In the genomic region with DNA sequence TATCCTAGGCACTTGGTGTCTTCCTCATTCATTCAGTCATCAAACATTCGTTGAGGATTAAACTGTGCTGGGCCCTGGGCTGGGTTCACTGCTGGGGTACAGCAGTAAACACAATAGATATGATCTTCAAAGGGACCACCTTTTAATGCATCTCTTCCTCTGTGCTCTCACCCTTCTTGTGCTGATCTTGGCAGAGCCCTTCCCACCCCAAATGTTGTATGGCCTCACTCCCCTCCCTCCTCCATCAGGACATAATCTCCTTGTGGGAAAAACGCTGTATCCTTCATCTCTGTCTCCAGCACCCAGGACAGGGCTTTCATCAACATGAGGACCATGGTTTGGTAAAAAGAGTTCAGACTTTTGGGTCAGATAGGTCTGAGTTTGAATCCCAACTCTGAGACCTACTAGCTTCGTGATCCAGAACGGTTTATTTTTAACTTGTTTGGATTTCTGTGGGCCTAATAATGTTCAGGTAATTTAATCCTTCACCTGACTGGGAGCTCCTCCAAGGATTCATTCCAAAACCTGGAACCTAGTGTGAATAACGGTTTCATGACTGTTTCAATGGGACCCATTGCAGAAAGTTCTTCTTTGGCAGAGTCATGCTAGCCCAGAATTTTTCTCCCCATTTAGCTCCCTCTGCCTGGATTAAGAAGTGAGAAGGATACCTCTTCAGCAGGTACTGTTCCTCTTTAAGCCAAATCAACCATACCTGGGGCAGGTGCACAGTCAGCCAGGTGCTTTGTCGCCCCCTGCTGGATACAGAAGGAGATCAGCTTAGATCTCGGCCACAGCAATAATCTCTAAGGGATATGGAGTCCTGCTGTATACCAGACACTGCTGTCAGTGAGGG, we compare ENCODE assay signal across 8 cellular contexts.
DNase-seq lines count a peak whose midpoint lies in the region; ATAC-seq and TF ChIP-seq lines count a peak whose summit lies in the region.

No MANE protein-coding gene starts in this region.

- TF ChIP-seq CTCF in GM12864 (IDR thresholded peaks at IDR 0.05; ENCODE audit: low read depth, low read length, missing control alignments) (peak; percentile 89), LNCAP (IDR thresholded peaks at IDR 0.05) (peak; percentile 88), WI38 (IDR thresholded peaks at IDR 0.05; ENCODE audit: low read depth, low read length) (peak; percentile 30), nephron (IDR thresholded peaks at IDR 0.05; ENCODE audit: unreplicated experiment in 3 of 3) (peak; percentile 68 to 77 (median 71))

- no peaks in the 10 kb centered on the region for H3K36me3 Mint-ChIP-seq in central memory CD8-positive, alpha-beta T cell (ENCODE audit: insufficient read depth)
- H3K36me3 Mint-ChIP-seq in nephron (ENCODE audit: low read depth): no peaks in the 10 kb centered on the region

- peaks cover 48% of the 10 kb centered on the region for H3K27me3 Mint-ChIP-seq in central memory CD8-positive, alpha-beta T cell
- H3K27me3 Mint-ChIP-seq in nephron (ENCODE audit: low read depth): peaks cover 90% of the 10 kb centered on the region

- no peak overlapping the region for H3K27ac Mint-ChIP-seq in central memory CD8-positive, alpha-beta T cell (ENCODE audit: low read depth)
- no peak overlapping the region for H3K27ac Mint-ChIP-seq in nephron

- no peak overlapping the region for H3K4me3 ChIP-seq in GM12864 (ENCODE audit: low read depth, low read length)
- no peak overlapping the region for H3K4me3 ChIP-seq in WI38 (ENCODE audit: low read depth, low read length)

- H3K4me3 Mint-ChIP-seq in central memory CD8-positive, alpha-beta T cell: no peak overlapping the region
- no peak overlapping the region for H3K4me3 Mint-ChIP-seq in nephron

- no peak overlapping the region for H3K27ac ChIP-seq in substantia nigra (ENCODE audit: low read depth, low read length, poor library complexity, severe bottlenecking)

- ATAC-seq in central memory CD8-positive, alpha-beta T cell (replicated peaks; ENCODE audit: extremely low read depth, poor library complexity, severe bottlenecking): peak; percentile 71

- DNase-seq in 8988T: peak; percentile 68
- DNase-seq in GM12864 (ENCODE audit: low read depth): no peak
- DNase-seq in central memory CD8-positive, alpha-beta T cell (ENCODE audit: low spot score in 2 of 2): peak; percentile 52 to 58
- DNase-seq in substantia nigra (lab: John Stamatoyannopoulos, UW): no peak
- DNase-seq in globus pallidus (ENCODE audit: low spot score): no peak

- H3K4me1 Mint-ChIP-seq in central memory CD8-positive, alpha-beta T cell: peaks cover 4% of the 10 kb centered on the region
- H3K4me1 Mint-ChIP-seq in nephron: no peaks in the 10 kb centered on the region

- no peaks in the 10 kb centered on the region for H3K9me3 Mint-ChIP-seq in central memory CD8-positive, alpha-beta T cell
- no peaks in the 10 kb centered on the region for H3K9me3 Mint-ChIP-seq in nephron

Comparison
In these comparisons a context has a peak if more than half of its experiments do, and no peak if none do; other contexts are left out.
1. DNase-seq: peak in 8988T (single experiment) and central memory CD8-positive, alpha-beta T cell (2 of 2); none in GM12864 (single experiment), substantia nigra (0 of 49) and globus pallidus (single experiment).
2. CTCF ChIP-seq: peak in every context shown above with its lines; median percentile 89 in GM12864; 88 in LNCAP; 71 in nephron; 30 in WI38.